ENCODE assay signal across 21 cellular contexts in the genomic region with DNA sequence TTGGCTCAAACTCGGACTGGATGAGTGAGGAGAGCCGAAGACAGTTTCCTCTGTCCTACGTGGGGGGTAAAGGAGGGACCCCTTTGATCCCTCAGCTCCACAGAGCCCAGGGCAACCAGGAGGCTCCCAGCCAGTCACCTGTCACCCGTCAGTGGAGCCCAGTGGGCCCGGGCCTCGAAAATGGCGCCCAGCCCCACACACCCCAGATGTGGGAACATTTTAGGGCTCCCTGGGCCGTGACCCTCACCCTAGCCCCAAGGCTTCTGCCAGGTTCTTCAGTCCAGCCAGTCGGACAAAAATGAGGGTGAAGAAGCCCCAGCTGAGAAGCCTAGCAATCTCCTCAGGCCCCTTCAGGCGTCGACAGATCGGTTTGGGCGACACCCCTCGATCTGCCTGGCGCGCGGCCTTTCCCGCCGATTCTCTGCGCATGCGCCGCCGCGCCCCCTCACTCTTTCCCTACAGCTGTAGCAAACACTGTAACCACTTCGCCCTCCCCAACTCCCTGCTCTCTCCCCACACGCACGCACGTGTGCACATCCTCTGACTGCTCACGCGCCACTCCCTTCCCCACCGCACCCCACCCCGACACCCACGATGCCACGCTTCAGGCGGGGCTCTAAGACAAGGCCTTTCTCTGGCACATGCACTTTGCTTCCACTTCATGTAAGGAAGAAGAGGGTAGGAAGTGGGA. TPM values are rescaled to one million over a fixed set of nuclear protein-coding genes. Genes with fewer than 3 reads are reported as not detected.
DNase-seq lines count a peak whose midpoint lies in the region; TF ChIP-seq lines count a peak whose summit lies in the region.
"Had no signal": no experiment of that assay in that cellular context is flagged by ENCODE, and none has a peak within 500 bp of the region (broad histone marks: within the 10 kb centered on the region; RNA-seq: fewer than 3 reads in every experiment).

A gene (minus strand): TSS at position 391 of the 691 bp plus-strand sequence. CDS start 13,844 bp downstream, outside the sequence.

- H3K36me3 ChIP-seq in OCI-LY3 (replicated peaks; ENCODE audit: low read depth, low read length) (peaks cover 28% of the 10 kb centered on the region), esophagus muscularis mucosa (peaks cover 0 to 9% (median 0%) of the 10 kb centered on the region in 4 donors)
- H3K36me3 ChIP-seq: prostate gland had no signal

- 93% methylated on average over 29 of the region's 35 CpGs for WGBS in esophagus muscularis mucosa

- H3K27ac ChIP-seq in OCI-LY3 (ENCODE audit: low read length) (peak within 1 kb of the TSS; percentile 99), esophagus muscularis mucosa (replicated peaks in 1 of 4) (no peak within 1 kb of the TSS)
- H3K27ac ChIP-seq: 22Rv1, prostate gland had no signal

- H3K9me3 ChIP-seq in OCI-LY3 (ENCODE audit: insufficient read depth, low read length) (peaks cover 8% of the 10 kb centered on the region; the same call in 1 of the 2 replicates), esophagus muscularis mucosa (peaks cover 0 to 5% (median 0%) of the 10 kb centered on the region in 4 donors)
- H3K9me3 ChIP-seq: prostate gland had no signal

- H3K79me2 ChIP-seq in OCI-LY3 (ENCODE audit: low read length), result peaks cover 11% of the 10 kb centered on the region

- H3K4me3 ChIP-seq in OCI-LY3 (ENCODE audit: low read length), result no peak within 1 kb of the TSS
- H3K4me3 ChIP-seq in esophagus muscularis mucosa, result no peak within 1 kb of the TSS
- H3K4me3 ChIP-seq: prostate gland, skin epidermis had no signal

- H2AFZ ChIP-seq in OCI-LY3 (ENCODE audit: low read depth, low read length), result no peak within 1 kb of the TSS

- intact Hi-C loops in esophagus muscularis mucosa (cut with DNase I), result loop anchor here (10.0 kb wide), 2 partner anchors 60 to 100 kb away; no protein-coding TSS in a partner anchor

- TF ChIP-seq POLR2A in esophagus muscularis mucosa (IDR thresholded peaks at IDR 0.05; ENCODE audit: low read depth), result no peak

- peak within 1 kb of the TSS; percentile 26; the same call in 1 of the 2 replicates for H3K9ac ChIP-seq in OCI-LY3 (ENCODE audit: low read length)

- H4K20me1 ChIP-seq in OCI-LY3 (ENCODE audit: insufficient read depth, low read length), result no peaks in the 10 kb centered on the region

- H3K4me2 ChIP-seq in OCI-LY3 (ENCODE audit: low read length), result peak within 1 kb of the TSS; percentile 61

- DNase-seq in activated CD8-positive, alpha-beta memory T cell treated with anti-CD3 and anti-CD28 coated beads for 24 hours, result peak; percentile 28
- no peak for DNase-seq in activated CD8-positive, alpha-beta memory T cell treated with anti-CD3 and anti-CD28 coated beads, Interleukin-2, amount 50 U/mL, for 48 hours
- DNase-seq in esophagus muscularis mucosa (ENCODE audit: extremely low spot score) (peak; percentile 34), SKM-1 (lab: John Stamatoyannopoulos, UW; ENCODE audit: unreplicated experiment) (no peak), retina (no peak), cerebellar cortex (ENCODE audit: low spot score) (no peak)
- DNase-seq in stimulated activated CD8-positive, alpha-beta memory T cell treated with anti-CD3 and anti-CD28 coated beads, Interleukin-4, amount 100 ng/mL, for 48 hours, result peak; percentile 14
- DNase-seq: activated CD4-positive, alpha-beta T cell treated with anti-CD3 and anti-CD28 coated beads, Interleukin-2, amount 50 U/mL, for 1 hour; activated naive CD4-positive, alpha-beta T cell treated with anti-CD3 and anti-CD28 coated beads, Interleukin-2, amount 50 U/mL, for 16 hours; COR-L47; DMS79 treated with DMSO at 0.1 percent for 48 hours; effector memory CD4-positive, alpha-beta T cell; HFFc6; NCI-H1436 treated with DMSO at 0.1 percent for 48 hours; NCI-H2171 treated with DMSO at 0.1 percent for 48 hours; nephron progenitor cell; SIG-M5 had no signal

- TF ChIP-seq EP300 in esophagus muscularis mucosa (IDR thresholded peaks at IDR 0.05), result no peak

- H3K4me1 ChIP-seq in OCI-LY3 (ENCODE audit: low read length) (peaks cover 48% of the 10 kb centered on the region), esophagus muscularis mucosa (no peaks in the 10 kb centered on the region)
- H3K4me1 ChIP-seq: prostate gland had no signal

- TF ChIP-seq CTCF in OCI-LY3 (IDR thresholded peaks at IDR 0.05; ENCODE audit: low read depth, low read length) (no peak), esophagus muscularis mucosa (IDR thresholded peaks at IDR 0.05) (no peak)

- H3K27me3 ChIP-seq in OCI-LY3 (ENCODE audit: low read depth, low read length), result no peaks in the 10 kb centered on the region
- no peaks in the 10 kb centered on the region for H3K27me3 ChIP-seq in esophagus muscularis mucosa

RNA-seq across cellular contexts. Expression of the gene that starts here (rescaled TPM):
- 1 to 10 TPM in 3 of 4 donors, under 1 TPM in 1; 0.83 to 4.1 (median 2.5) TPM for total RNA-seq in esophagus muscularis mucosa

Comparison
In these comparisons a context has a peak if more than half of its experiments do, and no peak if none do; other contexts are left out.
1. DNase-seq: peak in activated CD8-positive, alpha-beta memory T cell treated with anti-CD3 and anti-CD28 coated beads for 24 hours (single experiment), esophagus muscularis mucosa (single experiment) and stimulated activated CD8-positive, alpha-beta memory T cell treated with anti-CD3 and anti-CD28 coated beads, Interleukin-4, amount 100 ng/mL, for 48 hours (single experiment); none in activated CD8-positive, alpha-beta memory T cell treated with anti-CD3 and anti-CD28 coated beads, Interleukin-2, amount 50 U/mL, for 48 hours (single experiment), SKM-1 (single experiment), retina (single experiment) and cerebellar cortex (single experiment).